ENCODE assay signal across 19 cellular contexts in the genomic region with DNA sequence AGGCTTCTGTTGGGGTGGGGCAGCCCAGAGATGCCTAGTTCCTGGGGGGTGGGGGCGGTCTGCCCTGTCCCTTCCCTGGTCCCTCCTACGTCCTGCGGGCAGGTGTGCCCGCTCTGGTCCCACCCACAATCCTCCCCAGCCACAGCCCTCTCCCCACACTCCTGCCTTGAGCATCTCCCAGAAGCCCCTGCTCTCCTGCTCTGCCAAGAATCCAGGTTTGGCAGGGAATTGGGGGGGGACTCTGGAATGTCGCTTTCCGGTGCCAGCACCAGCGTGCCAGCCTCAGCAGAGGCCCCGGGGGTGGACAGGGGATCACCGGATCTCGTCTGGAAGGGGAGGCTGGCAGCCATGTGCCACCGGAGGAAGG.
"Had no signal": no experiment of that assay in that cellular context is flagged by ENCODE, and none has a peak within 500 bp of the region (broad histone marks: within the 10 kb centered on the region; RNA-seq: fewer than 3 reads in every experiment).

No MANE protein-coding gene starts in this region.

- H3K27me3 ChIP-seq: body of pancreas, dorsolateral prefrontal cortex, uterus had no signal

- DNase-seq: activated CD4-positive, alpha-beta T cell treated with anti-CD3 and anti-CD28 coated beads for 1 hour; activated CD4-positive, alpha-beta T cell treated with anti-CD3 and anti-CD28 coated beads, Interleukin-2, amount 50 U/mL, for 48 hours; activated T-cell treated with anti-CD3 and anti-CD28 coated beads for 4 hours; amygdala; body of pancreas; caudate nucleus; dorsolateral prefrontal cortex; mucosa of descending colon; naive B cell; right cardiac atrium; stimulated activated CD4-positive, alpha-beta T cell treated with anti-CD3 and anti-CD28 coated beads, Interleukin-4, amount 100 ng/mL, for 1 hour; stimulated activated naive CD4-positive, alpha-beta T cell; uterus; WERI-Rb-1 had no signal

- H3K27ac ChIP-seq: WERI-Rb-1 had no signal

- H3K4me3 Mint-ChIP-seq: activated naive CD8-positive, alpha-beta T cell; memory B cell; neural crest cell had no signal

- H3K9me3 ChIP-seq: body of pancreas, uterus had no signal

- H3K4me2 ChIP-seq: smooth muscle cell had no signal

- ATAC-seq: body of pancreas, mucosa of descending colon, right cardiac atrium had no signal

- H3K27ac Mint-ChIP-seq: activated naive CD8-positive, alpha-beta T cell; progenitor cell of endocrine pancreas had no signal

- H3K36me3 ChIP-seq: uterus, WERI-Rb-1 had no signal

- H3K36me3 Mint-ChIP-seq: activated naive CD8-positive, alpha-beta T cell; memory B cell had no signal

- H3K4me3 ChIP-seq: body of pancreas, dorsolateral prefrontal cortex, mucosa of descending colon, smooth muscle cell, uterus had no signal
